8 cellular contexts compared by ENCODE assay signal in the genomic region with DNA sequence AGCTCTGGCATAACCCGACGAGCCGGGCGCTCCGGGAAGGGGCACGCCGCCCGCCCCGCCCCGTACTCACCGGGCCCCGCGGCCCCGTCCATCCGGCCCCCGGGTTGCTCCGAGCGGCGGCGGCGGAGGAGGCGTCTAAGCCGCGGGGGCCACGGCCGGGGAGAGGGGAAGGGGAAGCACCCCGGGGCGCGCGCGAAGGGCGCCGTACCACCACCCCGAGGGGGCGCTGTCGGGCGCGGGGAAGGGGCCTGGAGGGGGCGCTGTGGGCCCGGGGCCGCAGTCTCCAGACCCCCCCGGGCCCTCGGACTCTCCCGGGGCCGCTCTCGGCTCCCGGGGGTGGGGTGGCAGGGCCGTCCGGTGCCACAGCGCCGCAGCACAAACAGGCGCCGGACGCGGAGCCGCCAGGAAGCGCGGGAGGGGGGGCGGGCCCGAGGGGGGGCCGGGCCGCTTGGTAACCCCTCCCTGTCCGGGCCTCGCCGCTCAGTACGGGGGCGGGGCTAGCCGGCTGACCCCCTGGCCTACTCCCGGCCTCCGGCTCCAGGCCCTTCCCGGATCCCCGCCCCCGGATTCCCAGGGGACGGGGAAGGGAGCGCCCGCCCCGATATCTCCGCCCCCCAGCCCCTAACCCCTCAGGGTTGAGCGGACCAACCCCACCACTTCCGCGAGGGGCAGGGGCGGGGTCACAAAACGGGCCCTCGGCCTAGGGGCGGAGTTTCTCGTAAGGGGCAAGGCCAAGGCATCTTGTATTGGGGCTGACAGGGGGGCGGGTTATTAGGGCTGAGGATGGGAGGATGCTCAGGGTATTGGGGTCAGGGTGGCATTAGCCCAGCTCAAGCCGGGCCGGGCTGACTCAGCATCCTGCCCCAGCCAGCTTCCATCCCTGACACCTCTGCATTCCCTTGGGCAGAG. TPM values are rescaled to one million over a fixed set of nuclear protein-coding genes. Genes with fewer than 3 reads are reported as not detected.
DNase-seq lines count a peak whose midpoint lies in the region; ATAC-seq and TF ChIP-seq lines count a peak whose summit lies in the region.

A gene with protein sequence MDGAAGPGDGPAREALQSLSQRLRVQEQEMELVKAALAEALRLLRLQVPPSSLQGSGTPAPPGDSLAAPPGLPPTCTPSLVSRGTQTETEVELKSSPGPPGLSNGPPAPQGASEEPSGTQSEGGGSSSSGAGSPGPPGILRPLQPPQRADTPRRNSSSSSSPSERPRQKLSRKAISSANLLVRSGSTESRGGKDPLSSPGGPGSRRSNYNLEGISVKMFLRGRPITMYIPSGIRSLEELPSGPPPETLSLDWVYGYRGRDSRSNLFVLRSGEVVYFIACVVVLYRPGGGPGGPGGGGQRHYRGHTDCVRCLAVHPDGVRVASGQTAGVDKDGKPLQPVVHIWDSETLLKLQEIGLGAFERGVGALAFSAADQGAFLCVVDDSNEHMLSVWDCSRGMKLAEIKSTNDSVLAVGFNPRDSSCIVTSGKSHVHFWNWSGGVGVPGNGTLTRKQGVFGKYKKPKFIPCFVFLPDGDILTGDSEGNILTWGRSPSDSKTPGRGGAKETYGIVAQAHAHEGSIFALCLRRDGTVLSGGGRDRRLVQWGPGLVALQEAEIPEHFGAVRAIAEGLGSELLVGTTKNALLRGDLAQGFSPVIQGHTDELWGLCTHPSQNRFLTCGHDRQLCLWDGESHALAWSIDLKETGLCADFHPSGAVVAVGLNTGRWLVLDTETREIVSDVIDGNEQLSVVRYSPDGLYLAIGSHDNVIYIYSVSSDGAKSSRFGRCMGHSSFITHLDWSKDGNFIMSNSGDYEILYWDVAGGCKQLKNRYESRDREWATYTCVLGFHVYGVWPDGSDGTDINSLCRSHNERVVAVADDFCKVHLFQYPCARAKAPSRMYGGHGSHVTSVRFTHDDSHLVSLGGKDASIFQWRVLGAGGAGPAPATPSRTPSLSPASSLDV (minus strand): TSS at position 410 of the 909 bp plus-strand sequence. CDS start 318 bp downstream, at position 92.
A gene with protein sequence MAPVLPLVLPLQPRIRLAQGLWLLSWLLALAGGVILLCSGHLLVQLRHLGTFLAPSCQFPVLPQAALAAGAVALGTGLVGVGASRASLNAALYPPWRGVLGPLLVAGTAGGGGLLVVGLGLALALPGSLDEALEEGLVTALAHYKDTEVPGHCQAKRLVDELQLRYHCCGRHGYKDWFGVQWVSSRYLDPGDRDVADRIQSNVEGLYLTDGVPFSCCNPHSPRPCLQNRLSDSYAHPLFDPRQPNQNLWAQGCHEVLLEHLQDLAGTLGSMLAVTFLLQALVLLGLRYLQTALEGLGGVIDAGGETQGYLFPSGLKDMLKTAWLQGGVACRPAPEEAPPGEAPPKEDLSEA (plus strand): TSS at position 892 of the 909 bp plus-strand sequence. CDS start 25 bp downstream, outside the sequence.

- H3K9me3 ChIP-seq in HUES64 (ENCODE audit: insufficient read depth, low read depth, low read length) = no peaks in the 10 kb centered on the region
- H3K9me3 ChIP-seq in Peyer's patch = no peaks in the 10 kb centered on the region

- TF ChIP-seq CTCF in Peyer's patch (IDR thresholded peaks at IDR 0.05) (peak; percentile 91 to 100 (median 95)), fibroblast of pulmonary artery (IDR thresholded peaks at IDR 0.05; ENCODE audit: low read length, missing control alignments) (peak; percentile 39), nephron (IDR thresholded peaks at IDR 0.05; ENCODE audit: unreplicated experiment in 3 of 3) (peak; percentile 92 to 99 (median 93))

- 2% methylated on average over 85 of the region's 89 CpGs for WGBS in HUES64

- peaks cover 16% of the 10 kb centered on the region for H3K36me3 Mint-ChIP-seq in nephron (ENCODE audit: low read depth)

- no peaks in the 10 kb centered on the region for H3K9me3 Mint-ChIP-seq in nephron

- H3K27me3 Mint-ChIP-seq in nephron (ENCODE audit: low read depth) = peaks cover 5% of the 10 kb centered on the region

- peak in 1 of 2 donors; percentile 12 for TF ChIP-seq POLR2A in Peyer's patch (IDR thresholded peaks at IDR 0.05)

- peak; percentile 74 for ATAC-seq in GM21447 (IDR thresholded peaks at IDR 0.05; ENCODE audit: unreplicated experiment)
- ATAC-seq in stimulated activated naive CD8-positive, alpha-beta T cell treated with anti-CD3 and anti-CD28 coated beads, Interleukin-15, Interleukin-2, amounts not matched to agents 100 U/mL and 50 U/mL, for 24 hours = peak; percentile 74

- peaks cover 22% of the 10 kb centered on the region for H3K4me1 Mint-ChIP-seq in nephron

- peak within 1 kb of the TSS; percentile 66 for H3K4me3 ChIP-seq in HUES64 (ENCODE audit: low read length)
- peak within 1 kb of the TSS; percentile 71 to 92 (median 80) for H3K4me3 ChIP-seq in Peyer's patch
- peak within 1 kb of the TSS; percentile 88 for H3K4me3 ChIP-seq in fibroblast of pulmonary artery (replicated peaks; ENCODE audit: low read depth, low read length)

- peaks cover 10% of the 10 kb centered on the region; the same call in 1 of the 2 replicates for H3K27me3 ChIP-seq in HUES64 (ENCODE audit: insufficient read depth, low read length)
- no peaks in the 10 kb centered on the region for H3K27me3 ChIP-seq in Peyer's patch

- peak within 1 kb of the TSS; percentile 39; the same call in 1 of the 2 replicates for H3K9ac ChIP-seq in HUES64 (ENCODE audit: low read depth, low read length)

- H3K4me3 Mint-ChIP-seq in nephron = peak within 1 kb of the TSS; percentile 91 to 99 (median 97)

- H3K4me1 ChIP-seq in HUES64 (ENCODE audit: insufficient read depth, low read length) (peaks cover 5% of the 10 kb centered on the region; the same call in 1 of the 2 replicates), Peyer's patch (peaks cover 3 to 22% (median 13%) of the 10 kb centered on the region in 4 donors)

- no peak within 1 kb of the TSS for H3K27ac ChIP-seq in HUES64 (ENCODE audit: low read depth, low read length)
- H3K27ac ChIP-seq in Peyer's patch = peak within 1 kb of the TSS; percentile 93 to 98 (median 96)

- DNase-seq in DMS53 (lab: John Stamatoyannopoulos, UW) = peak; percentile 92
- DNase-seq in Peyer's patch = peak; percentile 89 to 96 (median 93)
- peak; percentile 78 to 80 for DNase-seq in activated T-helper 1 cell treated with anti-CD3 and anti-CD28 coated beads, Interleukin-2, amount 50 U/mL, for 16 hours (ENCODE audit: low read depth in 1 of 2, low spot score in 1 of 2)
- peak; percentile 88 for DNase-seq in fibroblast of pulmonary artery (ENCODE audit: low read depth)
- peak; percentile 92 for DNase-seq in stimulated activated naive CD8-positive, alpha-beta T cell treated with anti-CD3 and anti-CD28 coated beads, Interleukin-15, Interleukin-2, amounts not matched to agents 100 U/mL and 50 U/mL, for 24 hours

- peak within 1 kb of the TSS; percentile 94 to 96 (median 95) for H3K27ac Mint-ChIP-seq in nephron

- H3K36me3 ChIP-seq in HUES64 (ENCODE audit: insufficient read depth, low read length) (peaks cover 7% of the 10 kb centered on the region; the same call in 1 of the 2 replicates), Peyer's patch (peaks cover 0 to 24% (median 0%) of the 10 kb centered on the region in 3 donors)

RNA-seq across cellular contexts. Expression of the first gene that starts in this region (rescaled TPM):
- polyA plus RNA-seq in HUES64 (2013, experiment 1 of 2) = 10.8 TPM
- 11.2 TPM for polyA plus RNA-seq in HUES64 (2013, experiment 2 of 2)
- 100 to 1,000 TPM in 1 of 4 donors, 10 to 100 TPM in 3; 41.3 to 128 (median 59.8) TPM for total RNA-seq in Peyer's patch

RNA-seq across cellular contexts. Expression of the second gene that starts in this region (rescaled TPM):
- 0.95 TPM for polyA plus RNA-seq in HUES64 (2013, experiment 1 of 2)
- polyA plus RNA-seq in HUES64 (2013, experiment 2 of 2) = 0.76 TPM
- total RNA-seq in Peyer's patch = 1 to 10 TPM in 3 of 4 donors, not detected in 1; 1.9 to 3.9 (median 1.9) TPM

Comparison
In these comparisons a context has a peak if more than half of its experiments do, and no peak if none do; other contexts are left out.
1. CTCF ChIP-seq: peak in every context shown above with its lines; median percentile 95 in Peyer's patch; 93 in nephron; 39 in fibroblast of pulmonary artery.